In the genomic region with DNA sequence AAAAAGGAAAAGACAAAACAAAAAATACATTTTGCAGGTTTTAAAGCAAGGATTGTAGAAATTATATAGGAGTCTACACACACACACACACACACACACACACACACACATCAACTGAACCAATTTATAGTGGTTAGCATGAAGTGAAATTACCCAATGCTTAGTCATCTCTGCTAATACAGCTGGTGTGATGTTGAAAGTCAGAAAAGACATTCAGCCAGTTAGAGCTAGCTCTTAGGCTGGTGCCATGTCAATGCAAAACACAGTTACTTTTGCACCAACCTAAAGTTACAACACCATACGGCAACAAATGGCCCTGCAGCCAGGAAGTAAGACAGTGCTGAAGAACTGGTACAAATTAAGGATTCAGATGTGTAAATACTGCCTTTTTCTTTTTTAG, we compare ENCODE assay signal across 1 cellular context.
TF ChIP-seq lines count a peak whose summit lies in the region.

No MANE protein-coding gene starts in this region.

TF ChIP-seq in IMR-90, 13 proteins besides CTCF, POLR2A, EP300 and RAD21 (continued from another document):
- TF ChIP-seq NFE2L2 (IDR thresholded peaks at IDR 0.05; ENCODE audit: low read depth, low read length), result peak; percentile 73; the same call in 1 of the 2 replicates
TF ChIP-seq in IMR-90: peak in this region for 5.
